ENCODE assay signal across 1 cellular context in the genomic region with DNA sequence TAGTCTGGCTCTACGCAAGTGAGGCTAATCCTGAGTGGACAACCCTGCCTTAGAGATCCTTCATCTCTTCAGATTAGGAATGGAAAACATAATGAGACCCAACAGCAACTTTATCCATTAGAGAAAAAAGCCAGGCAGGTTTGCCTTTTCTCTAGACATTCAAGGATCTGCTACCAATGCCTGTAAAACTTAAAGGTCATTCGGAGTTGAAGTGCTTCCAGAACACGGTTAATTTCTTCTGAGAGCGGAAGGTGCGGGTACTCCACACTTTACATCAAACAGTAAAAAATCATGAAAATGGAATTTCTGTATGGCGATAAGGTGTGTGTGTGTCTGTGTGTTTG.
TF ChIP-seq lines count a peak whose summit lies in the region.

No MANE protein-coding gene starts in this region.

TF ChIP-seq in HepG2, 621 proteins besides CTCF, POLR2A, EP300 and RAD21 (continued from another document):
- TF ChIP-seq ZFAT (CRISPR knock-in tag; conservative IDR thresholded peaks at IDR 0.05) (no peak), KLF6 (CRISPR knock-in tag; IDR thresholded peaks at IDR 0.05) (no peak), POLR2AphosphoS2 (IDR thresholded peaks at IDR 0.05; ENCODE audit: low read depth, low read length) (no peak), ZNF34 (CRISPR knock-in tag; IDR thresholded peaks at IDR 0.05; ENCODE audit: borderline replicate concordance) (no peak), DMAP1 (CRISPR knock-in tag; IDR thresholded peaks at IDR 0.05) (no peak)
- TF ChIP-seq, protein P1, sequence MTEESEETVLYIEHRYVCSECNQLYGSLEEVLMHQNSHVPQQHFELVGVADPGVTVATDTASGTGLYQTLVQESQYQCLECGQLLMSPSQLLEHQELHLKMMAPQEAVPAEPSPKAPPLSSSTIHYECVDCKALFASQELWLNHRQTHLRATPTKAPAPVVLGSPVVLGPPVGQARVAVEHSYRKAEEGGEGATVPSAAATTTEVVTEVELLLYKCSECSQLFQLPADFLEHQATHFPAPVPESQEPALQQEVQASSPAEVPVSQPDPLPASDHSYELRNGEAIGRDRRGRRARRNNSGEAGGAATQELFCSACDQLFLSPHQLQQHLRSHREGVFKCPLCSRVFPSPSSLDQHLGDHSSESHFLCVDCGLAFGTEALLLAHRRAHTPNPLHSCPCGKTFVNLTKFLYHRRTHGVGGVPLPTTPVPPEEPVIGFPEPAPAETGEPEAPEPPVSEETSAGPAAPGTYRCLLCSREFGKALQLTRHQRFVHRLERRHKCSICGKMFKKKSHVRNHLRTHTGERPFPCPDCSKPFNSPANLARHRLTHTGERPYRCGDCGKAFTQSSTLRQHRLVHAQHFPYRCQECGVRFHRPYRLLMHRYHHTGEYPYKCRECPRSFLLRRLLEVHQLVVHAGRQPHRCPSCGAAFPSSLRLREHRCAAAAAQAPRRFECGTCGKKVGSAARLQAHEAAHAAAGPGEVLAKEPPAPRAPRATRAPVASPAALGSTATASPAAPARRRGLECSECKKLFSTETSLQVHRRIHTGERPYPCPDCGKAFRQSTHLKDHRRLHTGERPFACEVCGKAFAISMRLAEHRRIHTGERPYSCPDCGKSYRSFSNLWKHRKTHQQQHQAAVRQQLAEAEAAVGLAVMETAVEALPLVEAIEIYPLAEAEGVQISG (CRISPR knock-in tag; IDR thresholded peaks at IDR 0.05), result no peak
- TF ChIP-seq, protein P2, sequence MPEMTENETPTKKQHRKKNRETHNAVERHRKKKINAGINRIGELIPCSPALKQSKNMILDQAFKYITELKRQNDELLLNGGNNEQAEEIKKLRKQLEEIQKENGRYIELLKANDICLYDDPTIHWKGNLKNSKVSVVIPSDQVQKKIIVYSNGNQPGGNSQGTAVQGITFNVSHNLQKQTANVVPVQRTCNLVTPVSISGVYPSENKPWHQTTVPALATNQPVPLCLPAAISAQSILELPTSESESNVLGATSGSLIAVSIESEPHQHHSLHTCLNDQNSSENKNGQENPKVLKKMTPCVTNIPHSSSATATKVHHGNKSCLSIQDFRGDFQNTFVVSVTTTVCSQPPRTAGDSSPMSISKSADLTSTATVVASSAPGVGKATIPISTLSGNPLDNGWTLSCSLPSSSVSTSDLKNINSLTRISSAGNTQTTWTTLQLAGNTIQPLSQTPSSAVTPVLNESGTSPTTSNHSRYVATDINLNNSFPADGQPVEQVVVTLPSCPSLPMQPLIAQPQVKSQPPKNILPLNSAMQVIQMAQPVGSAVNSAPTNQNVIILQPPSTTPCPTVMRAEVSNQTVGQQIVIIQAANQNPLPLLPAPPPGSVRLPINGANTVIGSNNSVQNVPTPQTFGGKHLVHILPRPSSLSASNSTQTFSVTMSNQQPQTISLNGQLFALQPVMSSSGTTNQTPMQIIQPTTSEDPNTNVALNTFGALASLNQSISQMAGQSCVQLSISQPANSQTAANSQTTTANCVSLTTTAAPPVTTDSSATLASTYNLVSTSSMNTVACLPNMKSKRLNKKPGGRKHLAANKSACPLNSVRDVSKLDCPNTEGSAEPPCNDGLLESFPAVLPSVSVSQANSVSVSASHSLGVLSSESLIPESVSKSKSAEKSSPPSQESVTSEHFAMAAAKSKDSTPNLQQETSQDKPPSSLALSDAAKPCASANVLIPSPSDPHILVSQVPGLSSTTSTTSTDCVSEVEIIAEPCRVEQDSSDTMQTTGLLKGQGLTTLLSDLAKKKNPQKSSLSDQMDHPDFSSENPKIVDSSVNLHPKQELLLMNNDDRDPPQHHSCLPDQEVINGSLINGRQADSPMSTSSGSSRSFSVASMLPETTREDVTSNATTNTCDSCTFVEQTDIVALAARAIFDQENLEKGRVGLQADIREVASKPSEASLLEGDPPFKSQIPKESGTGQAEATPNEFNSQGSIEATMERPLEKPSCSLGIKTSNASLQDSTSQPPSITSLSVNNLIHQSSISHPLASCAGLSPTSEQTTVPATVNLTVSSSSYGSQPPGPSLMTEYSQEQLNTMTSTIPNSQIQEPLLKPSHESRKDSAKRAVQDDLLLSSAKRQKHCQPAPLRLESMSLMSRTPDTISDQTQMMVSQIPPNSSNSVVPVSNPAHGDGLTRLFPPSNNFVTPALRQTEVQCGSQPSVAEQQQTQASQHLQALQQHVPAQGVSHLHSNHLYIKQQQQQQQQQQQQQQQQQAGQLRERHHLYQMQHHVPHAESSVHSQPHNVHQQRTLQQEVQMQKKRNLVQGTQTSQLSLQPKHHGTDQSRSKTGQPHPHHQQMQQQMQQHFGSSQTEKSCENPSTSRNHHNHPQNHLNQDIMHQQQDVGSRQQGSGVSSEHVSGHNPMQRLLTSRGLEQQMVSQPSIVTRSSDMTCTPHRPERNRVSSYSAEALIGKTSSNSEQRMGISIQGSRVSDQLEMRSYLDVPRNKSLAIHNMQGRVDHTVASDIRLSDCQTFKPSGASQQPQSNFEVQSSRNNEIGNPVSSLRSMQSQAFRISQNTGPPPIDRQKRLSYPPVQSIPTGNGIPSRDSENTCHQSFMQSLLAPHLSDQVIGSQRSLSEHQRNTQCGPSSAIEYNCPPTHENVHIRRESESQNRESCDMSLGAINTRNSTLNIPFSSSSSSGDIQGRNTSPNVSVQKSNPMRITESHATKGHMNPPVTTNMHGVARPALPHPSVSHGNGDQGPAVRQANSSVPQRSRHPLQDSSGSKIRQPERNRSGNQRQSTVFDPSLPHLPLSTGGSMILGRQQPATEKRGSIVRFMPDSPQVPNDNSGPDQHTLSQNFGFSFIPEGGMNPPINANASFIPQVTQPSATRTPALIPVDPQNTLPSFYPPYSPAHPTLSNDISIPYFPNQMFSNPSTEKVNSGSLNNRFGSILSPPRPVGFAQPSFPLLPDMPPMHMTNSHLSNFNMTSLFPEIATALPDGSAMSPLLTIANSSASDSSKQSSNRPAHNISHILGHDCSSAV (CRISPR knock-in tag; IDR thresholded peaks at IDR 0.05; ENCODE audit: borderline replicate concordance), result no peak
